ENCODE assay signal across 18 cellular contexts in genomic region chr13:69108486-69108885, GRCh38.
DNase-seq lines count a peak whose midpoint lies in the region; ATAC-seq, FAIRE-seq and TF ChIP-seq lines count a peak whose summit lies in the region.
"Had no signal": no experiment of that assay in that cellular context is flagged by ENCODE, and none has a peak within 500 bp of the region (broad histone marks: within the 10 kb centered on the region; RNA-seq: fewer than 3 reads in every experiment).

No MANE protein-coding gene starts in this region.

- peaks cover 20% of the 10 kb centered on the region for H3K9me3 ChIP-seq in endodermal cell (ENCODE audit: control insufficient read depth, low read length)
- H3K9me3 ChIP-seq in naive thymus-derived CD4-positive, alpha-beta T cell (ENCODE audit: control insufficient read depth in 2 of 3, low read length in 3 of 3), result peaks cover 0 to 11% (median 7%) of the 10 kb centered on the region in 3 experiments
- H3K9me3 ChIP-seq: HAP-1 had no signal

- H3K4me1 Mint-ChIP-seq in endodermal cell, result no peaks in the 10 kb centered on the region
- H3K4me1 Mint-ChIP-seq in naive thymus-derived CD4-positive, alpha-beta T cell, result no peaks in the 10 kb centered on the region
- H3K4me1 Mint-ChIP-seq: CD14-positive monocyte had no signal

- intact Hi-C loops in dorsolateral prefrontal cortex (cut with DNase I), result no loop called here
- intact Hi-C loops in naive thymus-derived CD4-positive, alpha-beta T cell (cut with micrococcal nuclease), result no loop called here

- no peak overlapping the region for H3K27ac ChIP-seq in endodermal cell (ENCODE audit: low read depth, low read length)
- no peak overlapping the region for H3K27ac ChIP-seq in dorsolateral prefrontal cortex
- H3K27ac ChIP-seq in naive thymus-derived CD4-positive, alpha-beta T cell (ENCODE audit: low read depth, low read length), result no peak overlapping the region

- H3K9me3 Mint-ChIP-seq in endodermal cell, result peaks cover 12% of the 10 kb centered on the region
- H3K9me3 Mint-ChIP-seq in naive thymus-derived CD4-positive, alpha-beta T cell, result peaks cover 0 to 34% (median 8%) of the 10 kb centered on the region in 11 donors

- no peak for ATAC-seq in naive thymus-derived CD4-positive, alpha-beta T cell

- H3K27me3 Mint-ChIP-seq in endodermal cell (ENCODE audit: insufficient read depth), result no peaks in the 10 kb centered on the region
- no peaks in the 10 kb centered on the region for H3K27me3 Mint-ChIP-seq in naive thymus-derived CD4-positive, alpha-beta T cell

- H3K27ac Mint-ChIP-seq in endodermal cell, result no peak overlapping the region
- H3K27ac Mint-ChIP-seq in naive thymus-derived CD4-positive, alpha-beta T cell, result no peak overlapping the region
- H3K27ac Mint-ChIP-seq: CD14-positive monocyte had no signal

- no peaks in the 10 kb centered on the region for H3K4me1 ChIP-seq in endodermal cell (ENCODE audit: control insufficient read depth, insufficient read depth, low read length)
- H3K4me1 ChIP-seq in naive thymus-derived CD4-positive, alpha-beta T cell (ENCODE audit: control insufficient read depth in 2 of 2, insufficient read depth in 2 of 2, low read length in 2 of 2), result no peaks in the 10 kb centered on the region
- H3K4me1 ChIP-seq: HAP-1 had no signal

- peaks cover 2% of the 10 kb centered on the region for H3K36me3 Mint-ChIP-seq in endodermal cell (ENCODE audit: low read depth)
- peaks cover 0 to 4% (median 0%) of the 10 kb centered on the region in 5 donors for H3K36me3 Mint-ChIP-seq in naive thymus-derived CD4-positive, alpha-beta T cell
- H3K36me3 Mint-ChIP-seq: CD14-positive monocyte had no signal

- peak; percentile 8 for FAIRE-seq in G401.6 (lab: Jason Lieb, UNC)
- FAIRE-seq: RCC 7860 had no signal

- no peak overlapping the region for H3K4me3 Mint-ChIP-seq in endodermal cell
- H3K4me3 Mint-ChIP-seq in naive thymus-derived CD4-positive, alpha-beta T cell, result no peak overlapping the region
- H3K4me3 Mint-ChIP-seq: CD14-positive monocyte had no signal

- POLR2A ChIA-PET in naive thymus-derived CD4-positive, alpha-beta T cell (lab: Charles Lee), result no interaction called here

- H3K27me3 ChIP-seq in endodermal cell (ENCODE audit: control insufficient read depth, insufficient read depth, low read length, poor library complexity, severe bottlenecking) (no peaks in the 10 kb centered on the region), dorsolateral prefrontal cortex (no peaks in the 10 kb centered on the region)
- H3K27me3 ChIP-seq in naive thymus-derived CD4-positive, alpha-beta T cell (ENCODE audit: control insufficient read depth in 2 of 2, insufficient read depth in 2 of 2, low read length in 2 of 2), result no peaks in the 10 kb centered on the region

- no peak overlapping the region for H3K4me3 ChIP-seq in endodermal cell (ENCODE audit: low read length)
- H3K4me3 ChIP-seq in dorsolateral prefrontal cortex, result no peak overlapping the region
- H3K4me3 ChIP-seq in naive thymus-derived CD4-positive, alpha-beta T cell (ENCODE audit: low read length), result no peak overlapping the region
- H3K4me3 ChIP-seq: HAP-1 had no signal

- DNase-seq in HT-29 (ENCODE audit: low spot score), result peak; percentile 47
- peak; percentile 59 for DNase-seq in OCI-M1 (lab: John Stamatoyannopoulos, UW)
- no peak for DNase-seq in endodermal cell
- DNase-seq in dorsolateral prefrontal cortex, result no peak
- DNase-seq in naive thymus-derived CD4-positive, alpha-beta T cell, result no peak
- no peak for DNase-seq in cerebellum (ENCODE audit: low spot score)
- DNase-seq in NCI-H510A treated with DMSO at 0.1 percent for 48 hours (lab: John Stamatoyannopoulos, UW), result no peak
- DNase-seq: DND-41, GDM1, NCI-H1436, NCI-H2029, NCI-H345, SHP77, SW 1271 had no signal

- H3K36me3 ChIP-seq in endodermal cell (ENCODE audit: control insufficient read depth, insufficient read depth, low read length), result no peaks in the 10 kb centered on the region
- no peaks in the 10 kb centered on the region for H3K36me3 ChIP-seq in naive thymus-derived CD4-positive, alpha-beta T cell (ENCODE audit: control insufficient read depth in 2 of 3, insufficient read depth in 3 of 3, low read length in 3 of 3)
- H3K36me3 ChIP-seq: HAP-1 had no signal

- H3K9ac ChIP-seq in endodermal cell (ENCODE audit: extremely low read depth, low read length, poor library complexity, severe bottlenecking), result no peak overlapping the region

- TF ChIP-seq CTCF in endodermal cell (conservative IDR thresholded peaks at IDR 0.05), result peak; percentile 63
- TF ChIP-seq CTCF in dorsolateral prefrontal cortex (IDR thresholded peaks at IDR 0.05 in 54 of 56, conservative IDR thresholded peaks at IDR 0.05 in 2 of 56; ENCODE audit: low read depth in 1 of 56, partially characterized antibody in 56 of 56), result no peak

- CTCF ChIA-PET in naive thymus-derived CD4-positive, alpha-beta T cell (lab: Charles Lee), result no interaction called here

Comparison
In these comparisons a context has a peak if more than half of its experiments do, and no peak if none do; other contexts are left out.
1. DNase-seq: peak in HT-29 (single experiment) and OCI-M1 (single experiment); none in endodermal cell (single experiment), dorsolateral prefrontal cortex (0 of 10), naive thymus-derived CD4-positive, alpha-beta T cell (0 of 9), cerebellum (single experiment) and NCI-H510A treated with DMSO at 0.1 percent for 48 hours (single experiment).